Comparison of ENCODE assay signal across 15 cellular contexts in the genomic region with DNA sequence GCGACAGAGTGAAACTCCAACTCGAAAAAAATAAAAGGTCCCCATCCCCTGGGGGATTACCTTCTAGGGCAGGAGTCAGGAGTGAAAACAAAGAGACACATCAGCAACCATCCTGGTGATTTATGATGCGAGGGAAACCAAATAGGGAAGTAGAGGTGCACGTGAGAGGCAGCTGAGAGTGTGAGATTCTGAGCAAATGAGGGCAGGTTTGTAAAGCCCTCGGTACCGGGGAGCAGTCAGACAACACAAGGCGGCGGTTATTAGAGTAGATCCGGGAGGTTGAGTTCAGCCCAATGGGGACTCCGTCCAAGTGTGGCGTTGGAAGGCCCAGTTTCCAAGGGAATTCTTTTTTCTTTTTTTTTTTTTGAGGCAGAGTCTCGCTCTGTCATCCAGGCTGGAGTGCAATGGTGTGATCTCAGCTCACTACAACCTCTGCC. TPM values are rescaled to one million over a fixed set of nuclear protein-coding genes. Genes with fewer than 3 reads are reported as not detected.
DNase-seq lines count a peak whose midpoint lies in the region; ATAC-seq and TF ChIP-seq lines count a peak whose summit lies in the region.
"Had no signal": no experiment of that assay in that cellular context is flagged by ENCODE, and none has a peak within 500 bp of the region (broad histone marks: within the 10 kb centered on the region; RNA-seq: fewer than 3 reads in every experiment).

No MANE protein-coding gene starts in this region.

- H3K4me3 ChIP-seq in Peyer's patch (no peak overlapping the region), MG63 (no peak overlapping the region)
- H3K4me3 ChIP-seq: transverse colon had no signal

- H3K27ac Mint-ChIP-seq in naive B cell = peak overlapping the region; percentile 72 to 94 (median 85)

- H3K27me3 Mint-ChIP-seq in naive B cell = peaks cover 0 to 21% (median 5%) of the 10 kb centered on the region in 3 donors

- H3K36me3 ChIP-seq in Peyer's patch (peaks cover 0 to 30% (median 0%) of the 10 kb centered on the region in 3 donors), MG63 (no peaks in the 10 kb centered on the region)

- CTCF ChIA-PET in HEK293T (lab: Yijun Ruan, JAX) = interaction anchor here (0.6 to 0.7 kb wide), 2 partner anchors 137 to 141 kb away, joined by 3 to 4 read pairs; no protein-coding TSS in a partner anchor

- peaks cover 13 to 22% (median 16%) of the 10 kb centered on the region in 3 donors for H3K4me1 Mint-ChIP-seq in naive B cell

- DNase-seq in NCI-H146 (lab: John Stamatoyannopoulos, UW) (peak; percentile 18), NCI-H146 treated with DMSO at 0.1 percent for 48 hours (lab: John Stamatoyannopoulos, UW; ENCODE audit: unreplicated experiment) (no peak), HEK293T (ENCODE audit: extremely low spot score) (no peak), Peyer's patch (peak in 2 of 3 donors; percentile 66 to 67), naive B cell (peak; percentile 84), erythroblast (lab: John Stamatoyannopoulos, UW) (no peak), NCI-H446 treated with DMSO at 0.1 percent for 48 hours (lab: John Stamatoyannopoulos, UW) (no peak), MG63 (no peak)
- DNase-seq: activated CD4-positive, alpha-beta T cell treated with anti-CD3 and anti-CD28 coated beads for 48 hours; activated T-cell treated with anti-CD3 and anti-CD28 coated beads, Interleukin-2, amount 50 U/mL, for 48 hours; effector memory CD4-positive, alpha-beta T cell; NCI-H748 treated with DMSO at 0.1 percent for 48 hours; transverse colon had no signal

- TF ChIP-seq CTCF in Peyer's patch (IDR thresholded peaks at IDR 0.05) = no peak

- peak; percentile 96 for ATAC-seq in naive B cell (ENCODE audit: low read depth in 2 of 2)
- ATAC-seq: SK-N-SH treated with all-trans-retinoic acid at 6 μM for 48 hours had no signal

- H3K9me3 ChIP-seq in Peyer's patch (no peaks in the 10 kb centered on the region), MG63 (no peaks in the 10 kb centered on the region)
- H3K9me3 ChIP-seq: transverse colon had no signal

- H3K27ac ChIP-seq in Peyer's patch = no peak overlapping the region
- H3K27ac ChIP-seq: 22Rv1, transverse colon had no signal

- no peaks in the 10 kb centered on the region for H3K9me3 Mint-ChIP-seq in naive B cell

- no peak for TF ChIP-seq POLR2A in Peyer's patch (IDR thresholded peaks at IDR 0.05)
- TF ChIP-seq POLR2A in erythroblast (IDR thresholded peaks at IDR 0.05; ENCODE audit: low read length) = no peak

- H3K36me3 Mint-ChIP-seq in naive B cell = no peaks in the 10 kb centered on the region

- H3K27me3 ChIP-seq in Peyer's patch (no peaks in the 10 kb centered on the region), MG63 (no peaks in the 10 kb centered on the region)
- H3K27me3 ChIP-seq: transverse colon had no signal

- POLR2A ChIA-PET in HEK293T (lab: Yijun Ruan, JAX) = no interaction called here

- H3K4me1 ChIP-seq in Peyer's patch = no peaks in the 10 kb centered on the region
- H3K4me1 ChIP-seq: transverse colon had no signal

- H3K4me3 Mint-ChIP-seq in naive B cell = peak overlapping the region; percentile 3 to 68 (median 29)

TF ChIP-seq in HEK293T, 16 proteins besides CTCF, POLR2A, EP300 and RAD21:
- TF ChIP-seq ZNF384 (IDR thresholded peaks at IDR 0.05) = no peak
- TF ChIP-seq, protein P1, sequence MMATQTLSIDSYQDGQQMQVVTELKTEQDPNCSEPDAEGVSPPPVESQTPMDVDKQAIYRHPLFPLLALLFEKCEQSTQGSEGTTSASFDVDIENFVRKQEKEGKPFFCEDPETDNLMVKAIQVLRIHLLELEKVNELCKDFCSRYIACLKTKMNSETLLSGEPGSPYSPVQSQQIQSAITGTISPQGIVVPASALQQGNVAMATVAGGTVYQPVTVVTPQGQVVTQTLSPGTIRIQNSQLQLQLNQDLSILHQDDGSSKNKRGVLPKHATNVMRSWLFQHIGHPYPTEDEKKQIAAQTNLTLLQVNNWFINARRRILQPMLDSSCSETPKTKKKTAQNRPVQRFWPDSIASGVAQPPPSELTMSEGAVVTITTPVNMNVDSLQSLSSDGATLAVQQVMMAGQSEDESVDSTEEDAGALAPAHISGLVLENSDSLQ (IDR thresholded peaks at IDR 0.05) = peak; percentile 68

RNA-seq across cellular contexts. Expression of a gene that starts 7.4 kb away (rescaled TPM):
- total RNA-seq in Peyer's patch = 10 to 100 TPM in 3 of 4 donors, 1 to 10 TPM in 1; 4.1 to 27.0 (median 24.1) TPM
- 1 to 10 TPM; 2.0 to 6.0 (median 4.5) TPM for polyA plus RNA-seq in naive B cell (ENCODE audit: low read depth in 6 of 6)
- total RNA-seq in MG63 (2014; rRNA removed; shearing (Covaris generic); ENCODE audit: low replicate concordance) = 12.0 and 15.1 TPM in 2 replicates

RNA-seq across cellular contexts. Expression of a gene that starts 14.6 kb away (rescaled TPM):
- total RNA-seq in Peyer's patch = 100 to 1,000 TPM in 3 of 4 donors, 10 to 100 TPM in 1; 47.9 to 211 (median 147) TPM
- polyA plus RNA-seq in naive B cell (ENCODE audit: low read depth in 6 of 6) = 1 to 10 TPM; 1.1 to 4.0 (median 2.1) TPM
- total RNA-seq in MG63 (2014; rRNA removed; shearing (Covaris generic); ENCODE audit: low replicate concordance) = 0.12 and 0.33 TPM in 2 replicates

RNA-seq across cellular contexts. Expression of a gene that starts 29.1 kb away (rescaled TPM):
- 100 to 1,000 TPM; 151 to 176 (median 156) TPM for total RNA-seq in Peyer's patch
- polyA plus RNA-seq in naive B cell (ENCODE audit: low read depth in 6 of 6) = 100 to 1,000 TPM in 3 of 6 donors, 10 to 100 TPM in 3; 85.0 to 136 (median 111) TPM
- total RNA-seq in MG63 (2014; rRNA removed; shearing (Covaris generic); ENCODE audit: low replicate concordance) = 29.1 and 92.2 TPM in 2 replicates

RNA-seq across cellular contexts. Expression of a gene that starts 51.9 kb away (rescaled TPM):
- total RNA-seq in Peyer's patch = 100 to 1,000 TPM; 132 to 261 (median 202) TPM
- polyA plus RNA-seq in naive B cell (ENCODE audit: low read depth in 6 of 6) = 10 to 100 TPM; 56.8 to 80.5 (median 72.7) TPM
- total RNA-seq in MG63 (2014; rRNA removed; shearing (Covaris generic); ENCODE audit: low replicate concordance) = 117 and 285 TPM in 2 replicates

RNA-seq across cellular contexts. Expression of a gene that starts 55.4 kb away (rescaled TPM):
- 10 to 100 TPM; 14.9 to 23.5 (median 20.4) TPM for total RNA-seq in Peyer's patch
- 1 to 10 TPM; 2.9 to 9.8 (median 4.8) TPM for polyA plus RNA-seq in naive B cell (ENCODE audit: low read depth in 6 of 6)
- 15.6 and 17.0 TPM in 2 replicates for total RNA-seq in MG63 (2014; rRNA removed; shearing (Covaris generic); ENCODE audit: low replicate concordance)

Comparison
In these comparisons a context has a peak if more than half of its experiments do, and no peak if none do; other contexts are left out.
1. DNase-seq: peak in NCI-H146 (single experiment), Peyer's patch (2 of 3) and naive B cell (single experiment); none in NCI-H146 treated with DMSO at 0.1 percent for 48 hours (single experiment), HEK293T (single experiment), erythroblast (0 of 2), NCI-H446 treated with DMSO at 0.1 percent for 48 hours (single experiment) and MG63 (single experiment).
2. RNA of a gene that starts 14.6 kb away (total RNA-seq): 47.9 to 211 TPM in Peyer's patch; 0.12 to 0.33 TPM in MG63; every median in the first group is over 10 times any median in the second.